ENCODE assay signal across 15 cellular contexts in genomic region chr2:134498654-134499053, GRCh38.
A peak's percentile ranks its signal among the peaks of the same experiment; 100 is the strongest.
DNase-seq lines count a peak whose midpoint lies in the region; ATAC-seq and TF ChIP-seq lines count a peak whose summit lies in the region.
"Had no signal": no experiment of that assay in that cellular context is flagged by ENCODE, and none has a peak within 500 bp of the region (broad histone marks: within the 10 kb centered on the region; RNA-seq: fewer than 3 reads in every experiment).

No MANE protein-coding gene starts in this region.

- peak; percentile 36 for DNase-seq in right atrium auricular region (ENCODE audit: low spot score)
- no peak for DNase-seq in Right ventricle myocardium inferior (ENCODE audit: missing footprints)
- DNase-seq in neural crest cell (ENCODE audit: low read depth, low spot score): no peak
- no peak for DNase-seq in upper lobe of right lung
- no peak for DNase-seq in NCI-H345 treated with DMSO at 0.1 percent for 48 hours (lab: John Stamatoyannopoulos, UW; ENCODE audit: unreplicated experiment)
- no peak for DNase-seq in G401 (ENCODE audit: low spot score)
- DNase-seq: ACHN; CD4-positive, alpha-beta T cell; DMS153; DMS79; GF-D8; HCEC 1CT had no signal

- no peaks in the 10 kb centered on the region for H3K9me3 Mint-ChIP-seq in neural crest cell
- H3K9me3 Mint-ChIP-seq: CD4-positive, alpha-beta T cell; GM23338; IgD-negative memory B cell had no signal

- H3K27me3 Mint-ChIP-seq in neural crest cell (ENCODE audit: low read depth): no peaks in the 10 kb centered on the region
- H3K27me3 Mint-ChIP-seq: IgD-negative memory B cell had no signal

- intact Hi-C loops in Right ventricle myocardium inferior (cut with DNase I): no loop called here
- intact Hi-C loops in upper lobe of right lung (cut with DNase I): no loop called here

- no peak overlapping the region for H3K27ac ChIP-seq in right atrium auricular region
- H3K27ac ChIP-seq in upper lobe of right lung: no peak overlapping the region
- H3K27ac ChIP-seq: C4-2B had no signal

- H3K4me3 Mint-ChIP-seq in neural crest cell: no peak overlapping the region
- H3K4me3 Mint-ChIP-seq: CD4-positive, alpha-beta T cell; GM23338; IgD-negative memory B cell had no signal

- H3K9me3 ChIP-seq in right atrium auricular region: no peaks in the 10 kb centered on the region
- H3K9me3 ChIP-seq in upper lobe of right lung: no peaks in the 10 kb centered on the region

- H3K36me3 Mint-ChIP-seq in neural crest cell (ENCODE audit: low read depth): no peaks in the 10 kb centered on the region

- peaks cover 0 to 17% of the 10 kb centered on the region in 2 donors for H3K4me1 ChIP-seq in right atrium auricular region
- no peaks in the 10 kb centered on the region for H3K4me1 ChIP-seq in upper lobe of right lung

- peak overlapping the region; percentile 9 for H3K27ac Mint-ChIP-seq in neural crest cell (ENCODE audit: unreplicated experiment)
- H3K27ac Mint-ChIP-seq: CD4-positive, alpha-beta T cell; GM23338; IgD-negative memory B cell had no signal

- H3K4me3 ChIP-seq in right atrium auricular region (no peak overlapping the region), upper lobe of right lung (no peak overlapping the region)
- H3K4me3 ChIP-seq: GM23338 had no signal

- no peaks in the 10 kb centered on the region for H3K27me3 ChIP-seq in right atrium auricular region
- no peaks in the 10 kb centered on the region for H3K27me3 ChIP-seq in upper lobe of right lung

- H3K36me3 ChIP-seq in right atrium auricular region (no peaks in the 10 kb centered on the region), upper lobe of right lung (no peaks in the 10 kb centered on the region)

- in situ Hi-C loops in G401 (cut with HindIII; ENCODE audit: low sequenced_read_pairs): no loop called here

- ATAC-seq in Right ventricle myocardium inferior: no peak
- ATAC-seq in upper lobe of right lung: peak; percentile 23

- H3K4me1 Mint-ChIP-seq in neural crest cell: no peaks in the 10 kb centered on the region

- TF ChIP-seq CTCF in right atrium auricular region (IDR thresholded peaks at IDR 0.05) (no peak), neural crest cell (conservative IDR thresholded peaks at IDR 0.05) (no peak), upper lobe of right lung (IDR thresholded peaks at IDR 0.05) (no peak)
